9 cellular contexts compared by ENCODE assay signal in the genomic region with DNA sequence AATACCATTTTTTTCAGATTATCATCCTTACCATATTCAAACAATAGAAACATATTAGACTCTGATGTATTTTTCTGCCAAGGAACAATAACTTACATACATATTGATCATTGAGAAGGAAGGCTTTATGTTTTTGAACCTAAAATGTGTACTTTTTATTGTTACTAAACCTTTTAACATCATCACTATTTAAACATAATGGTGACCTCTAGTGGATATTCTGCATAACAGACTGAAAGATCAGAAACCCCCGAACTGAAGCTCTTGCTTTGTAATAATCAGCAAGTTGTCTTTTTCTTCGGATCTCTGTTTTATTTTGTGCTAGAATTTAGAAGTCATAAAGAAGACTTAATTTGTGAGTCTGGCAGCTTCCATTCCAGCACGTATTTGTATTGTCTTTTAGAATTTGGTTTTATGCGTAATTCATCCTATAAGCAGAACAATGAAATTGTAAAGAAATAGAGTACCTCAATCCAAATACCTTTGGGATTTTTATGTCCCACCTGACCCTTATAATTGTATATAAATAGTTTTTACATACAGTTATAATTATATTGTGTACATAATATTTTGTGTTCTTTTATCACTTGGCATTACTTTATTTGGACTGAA.
DNase-seq lines count a peak whose midpoint lies in the region; ATAC-seq and TF ChIP-seq lines count a peak whose summit lies in the region.
"Had no signal": no experiment of that assay in that cellular context is flagged by ENCODE, and none has a peak within 500 bp of the region (broad histone marks: within the 10 kb centered on the region; RNA-seq: fewer than 3 reads in every experiment).

No MANE protein-coding gene starts in this region.

- H3K4ac ChIP-seq in mesenchymal stem cell (ENCODE audit: low read depth in 1 of 2, low read length in 2 of 2): no peak overlapping the region

- ATAC-seq in PC-3: no peak
- ATAC-seq in GM21515 (IDR thresholded peaks at IDR 0.05; ENCODE audit: unreplicated experiment): no peak

- WGBS in mesenchymal stem cell: 25% methylated on average over 2 of the region's 4 CpGs

- H3K79me1 ChIP-seq in mesenchymal stem cell (replicated peaks; ENCODE audit: low read length, poor library complexity, severe bottlenecking): peaks cover 12% of the 10 kb centered on the region

- no peaks in the 10 kb centered on the region for H3K9me3 Mint-ChIP-seq in HFFc6

- TF ChIP-seq CTCF in HFFc6 (IDR thresholded peaks at IDR 0.05) (peak; percentile 89), PC-3 (conservative IDR thresholded peaks at IDR 0.05; ENCODE audit: low read depth, low read length) (peak; percentile 88), coronary artery (IDR thresholded peaks at IDR 0.05) (peak; percentile 20)

- peak; percentile 40 for DNase-seq in D341Med (ENCODE audit: low spot score)
- peak; percentile 55 for DNase-seq in HFFc6
- peak; percentile 73 for DNase-seq in PC-3
- DNase-seq in coronary artery (ENCODE audit: low spot score): no peak
- peak; percentile 66 for DNase-seq in mesenchymal stem cell
- no peak for DNase-seq in stimulated activated CD4-positive, alpha-beta T cell treated with anti-CD3 and anti-CD28 coated beads, Interleukin-2, amount 100 ng/mL, for 48 hours
- DNase-seq in activated CD4-positive, alpha-beta T cell treated with anti-CD3 and anti-CD28 coated beads for 48 hours: no peak

- H3K79me2 ChIP-seq in PC-3 (ENCODE audit: low read length): peaks cover 31% of the 10 kb centered on the region

- no peak overlapping the region for H2BK15ac ChIP-seq in mesenchymal stem cell (ENCODE audit: low read depth, poor library complexity, severe bottlenecking)

- no peak overlapping the region for H3K9ac ChIP-seq in PC-3 (ENCODE audit: low read length)
- peak overlapping the region; percentile 21 for H3K9ac ChIP-seq in mesenchymal stem cell (ENCODE audit: low read length)

- H4K20me1 ChIP-seq in PC-3 (ENCODE audit: low read length): no peaks in the 10 kb centered on the region

- H3K4me1 Mint-ChIP-seq in HFFc6 (ENCODE audit: low read depth): peaks cover 77% of the 10 kb centered on the region

- no peaks in the 10 kb centered on the region for H3K27me3 Mint-ChIP-seq in HFFc6 (ENCODE audit: insufficient read depth)

- H3K23ac ChIP-seq in mesenchymal stem cell (ENCODE audit: low read length in 2 of 2): no peak overlapping the region

- H3K27me3 ChIP-seq in PC-3 (ENCODE audit: low read length) (no peaks in the 10 kb centered on the region), mesenchymal stem cell (ENCODE audit: control insufficient read depth in 1 of 2, insufficient read depth in 1 of 2, low read length in 2 of 2) (peaks cover 0 to 3% of the 10 kb centered on the region in 2 experiments)

- no peaks in the 10 kb centered on the region for H3K9me3 ChIP-seq in PC-3 (ENCODE audit: low read length)
- no peaks in the 10 kb centered on the region for H3K9me3 ChIP-seq in mesenchymal stem cell (ENCODE audit: control insufficient read depth, low read length)

- no peaks in the 10 kb centered on the region for H3K9me2 ChIP-seq in PC-3 (replicated peaks; ENCODE audit: low read length)

- no peak overlapping the region for H4K8ac ChIP-seq in mesenchymal stem cell (ENCODE audit: low read length)

- H2BK120ac ChIP-seq in mesenchymal stem cell (ENCODE audit: low read depth, low read length): no peak overlapping the region

- BruUV-seq in PC-3 (replicated peaks; lab: Mats Ljungman, UMichigan): no TSS peak

- no peak overlapping the region for H3K4me3 ChIP-seq in PC-3 (ENCODE audit: low read length)
- H3K4me3 ChIP-seq in coronary artery: no peak overlapping the region
- H3K4me3 ChIP-seq in mesenchymal stem cell (ENCODE audit: insufficient read depth in 1 of 2, low read depth in 1 of 2, low read length in 2 of 2): no peak overlapping the region
- H3K4me3 ChIP-seq: SK-N-MC had no signal

- H3K36me3 Mint-ChIP-seq in HFFc6 (ENCODE audit: low read depth): peaks cover 4% of the 10 kb centered on the region; the same call in 1 of the 2 replicates

- H2AFZ ChIP-seq in PC-3 (ENCODE audit: low read length) (no peak overlapping the region), mesenchymal stem cell (ENCODE audit: low read depth, low read length) (no peak overlapping the region)

- no peak overlapping the region for H2BK5ac ChIP-seq in mesenchymal stem cell (ENCODE audit: low read depth, low read length, poor library complexity, severe bottlenecking)

- H3K4me2 ChIP-seq in PC-3 (ENCODE audit: low read length) (0 out of 2 replicates have a peak overlapping the region, but pooled peaks have one; percentile 20), mesenchymal stem cell (ENCODE audit: low read length, poor library complexity, severe bottlenecking) (no peak overlapping the region)

- H4K91ac ChIP-seq in mesenchymal stem cell (ENCODE audit: low read length): no peak overlapping the region

- H3K14ac ChIP-seq in mesenchymal stem cell (ENCODE audit: low read length in 2 of 2): no peak overlapping the region

- peaks cover 7% of the 10 kb centered on the region; the same call in 1 of the 2 replicates for H3K36me3 ChIP-seq in PC-3 (ENCODE audit: low read depth, low read length)
- peaks cover 3% of the 10 kb centered on the region in 2 experiments for H3K36me3 ChIP-seq in mesenchymal stem cell (ENCODE audit: control insufficient read depth in 1 of 2, insufficient read depth in 2 of 2, low read depth in 1 of 2, low read length in 2 of 2)

- intact Hi-C loops in PC-3 (cut with micrococcal nuclease): loop anchor here (1.0 to 10.0 kb wide), 5 partner anchors 41 to 323 kb away; a partner anchor contains a TSS

- H2BK12ac ChIP-seq in mesenchymal stem cell (ENCODE audit: low read length in 2 of 2): no peak overlapping the region

- H3K4me3 Mint-ChIP-seq in HFFc6: no peak overlapping the region

- peaks cover 6% of the 10 kb centered on the region for H3F3A ChIP-seq in PC-3 (ENCODE audit: low read length, unreplicated experiment)

- H3K27ac ChIP-seq in PC-3 (ENCODE audit: low read length): peak overlapping the region; percentile 22
- no peak overlapping the region for H3K27ac ChIP-seq in coronary artery
- no peak overlapping the region for H3K27ac ChIP-seq in mesenchymal stem cell (ENCODE audit: low read length, poor library complexity, severe bottlenecking)
- H3K27ac ChIP-seq: SK-N-MC had no signal

- H3K27ac Mint-ChIP-seq in HFFc6: peak overlapping the region; percentile 40; the same call in 1 of the 2 replicates

- CTCF ChIA-PET in PC-3 (lab: Charles Lee): interaction anchor here (0.6 to 1.1 kb wide), 5 partner anchors 10 to 160 kb away, joined by 3 to 14 read pairs (median 4); a partner anchor contains a TSS

- no peak overlapping the region for H3K18ac ChIP-seq in mesenchymal stem cell (ENCODE audit: low read depth in 1 of 2, low read length in 2 of 2)

- POLR2A ChIA-PET in PC-3 (lab: Charles Lee; ENCODE audit: unreplicated experiment): no interaction called here

- H3K4me1 ChIP-seq in PC-3 (ENCODE audit: insufficient read depth, low read length) (peaks cover 54% of the 10 kb centered on the region), mesenchymal stem cell (ENCODE audit: control insufficient read depth, insufficient read depth, low read depth, low read length) (peaks cover 10% of the 10 kb centered on the region)

- no peak overlapping the region for H2AK5ac ChIP-seq in mesenchymal stem cell (ENCODE audit: low read length, severe bottlenecking)

Comparison
In these comparisons a context has a peak if more than half of its experiments do, and no peak if none do; other contexts are left out.
1. DNase-seq: peak in D341Med (single experiment), HFFc6 (single experiment), PC-3 (single experiment) and mesenchymal stem cell (single experiment); none in coronary artery (single experiment), stimulated activated CD4-positive, alpha-beta T cell treated with anti-CD3 and anti-CD28 coated beads, Interleukin-2, amount 100 ng/mL, for 48 hours (0 of 2) and activated CD4-positive, alpha-beta T cell treated with anti-CD3 and anti-CD28 coated beads for 48 hours (single experiment).
2. CTCF ChIP-seq: peak in every context shown above with its lines; median percentile 89 in HFFc6; 88 in PC-3; 20 in coronary artery.